23 cellular contexts compared by ENCODE assay signal in genomic region chr2:137992039-137992646, GRCh38.
"Had no signal": no experiment of that assay in that cellular context is flagged by ENCODE, and none has a peak within 500 bp of the region (broad histone marks: within the 10 kb centered on the region; RNA-seq: fewer than 3 reads in every experiment).

No MANE protein-coding gene starts in this region.

- H3K27me3 Mint-ChIP-seq: central memory CD8-positive, alpha-beta T cell; stimulated activated naive CD8-positive, alpha-beta T cell treated with anti-CD3 and anti-CD28 coated beads, Interleukin-15, Interleukin-2, amounts not matched to agents 100 ng/mL and 50 ng/mL, for 24 hours; T-helper 17 cell had no signal

- H3K36me3 ChIP-seq: prostate gland had no signal

- H3K27me3 ChIP-seq: pancreas had no signal

- H3K4me1 Mint-ChIP-seq: central memory CD8-positive, alpha-beta T cell; nephron; stimulated activated effector memory CD8-positive, alpha-beta T cell treated with anti-CD3 and anti-CD28 coated beads, Interleukin-12 subunit alpha, Interleukin-12 subunit beta, amount 100 ng/mL, for 72 hours; T-helper 17 cell had no signal

- H3K4me3 ChIP-seq: pancreas, prostate gland, skin epidermis, thoracic aorta had no signal

- H3K4me3 Mint-ChIP-seq: activated naive CD8-positive, alpha-beta T cell; central memory CD8-positive, alpha-beta T cell; nephron; stimulated activated effector memory CD8-positive, alpha-beta T cell treated with anti-CD3 and anti-CD28 coated beads, Interleukin-12 subunit alpha, Interleukin-12 subunit beta, amount 100 ng/mL, for 72 hours; stimulated activated naive CD8-positive, alpha-beta T cell treated with anti-CD3 and anti-CD28 coated beads, Interleukin-15, Interleukin-2, amounts not matched to agents 100 ng/mL and 50 ng/mL, for 24 hours; T-helper 17 cell had no signal

- H3K36me3 Mint-ChIP-seq: activated naive CD8-positive, alpha-beta T cell; stimulated activated effector memory CD8-positive, alpha-beta T cell treated with anti-CD3 and anti-CD28 coated beads, Interleukin-12 subunit alpha, Interleukin-12 subunit beta, amount 100 ng/mL, for 72 hours had no signal

- H3K9me3 ChIP-seq: pancreas, prostate gland, thoracic aorta had no signal

- H3K4me1 ChIP-seq: pancreas, prostate gland had no signal

- DNase-seq: activated effector memory CD4-positive, alpha-beta T cell treated with Interleukin-2 at 50 U/mL for 16 hours; activated naive CD4-positive, alpha-beta T cell treated with Interleukin-2 at 50 U/mL for 16 hours; anterior cingulate cortex; dermis blood vessel endothelial cell; effector CD4-positive, alpha-beta T cell; islet precursor cell; left ventricle myocardium superior; pancreas; retina; stimulated activated CD4-positive, alpha-beta T cell treated with anti-CD3 and anti-CD28 coated beads, Interleukin-12 subunit alpha, Interleukin-12 subunit beta, amount 100 ng/mL, for 4 hours; stimulated activated CD4-positive, alpha-beta T cell treated with anti-CD3 and anti-CD28 coated beads, Interleukin-4, amount 100 ng/mL, for 24 hours; T-helper 17 cell; T1000; trophoblast cell had no signal

- ATAC-seq: left ventricle myocardium superior; pancreas; sciatic nerve; stimulated activated effector memory CD8-positive, alpha-beta T cell treated with anti-CD3 and anti-CD28 coated beads, Interleukin-12 subunit alpha, Interleukin-12 subunit beta, amount 100 ng/mL, for 72 hours; T-helper 17 cell had no signal

- H3K27ac Mint-ChIP-seq: activated naive CD8-positive, alpha-beta T cell; nephron; stimulated activated effector memory CD8-positive, alpha-beta T cell treated with anti-CD3 and anti-CD28 coated beads, Interleukin-12 subunit alpha, Interleukin-12 subunit beta, amount 100 ng/mL, for 72 hours; stimulated activated naive CD8-positive, alpha-beta T cell treated with anti-CD3 and anti-CD28 coated beads, Interleukin-15, Interleukin-2, amounts not matched to agents 100 ng/mL and 50 ng/mL, for 24 hours; T-helper 17 cell had no signal

- H3K27ac ChIP-seq: pancreas, prostate gland, skin epidermis, thoracic aorta had no signal
